Comparison of ENCODE assay signal across 2 cellular contexts in genomic region chr12:96986883-96987523, GRCh38.
TF ChIP-seq lines count a peak whose summit lies in the region.

No MANE protein-coding gene starts in this region.

TF ChIP-seq in GM12878, 131 proteins besides CTCF, POLR2A, EP300 and RAD21 (continued from another document and continues in another):
- TF ChIP-seq BCL3 (IDR thresholded peaks at IDR 0.05; ENCODE audit: borderline replicate concordance, insufficient read depth, low read depth, low read length, poor library complexity, severe bottlenecking), result no peak
- TF ChIP-seq EGR1 (IDR thresholded peaks at IDR 0.05; ENCODE audit: borderline replicate concordance in 1 of 2, low read depth in 2 of 2, low read length in 2 of 2), result no peak
- peak; percentile 52; the same call in 1 of the 2 replicates for TF ChIP-seq SMC3 (IDR thresholded peaks at IDR 0.05; ENCODE audit: borderline replicate concordance, low read length)
- TF ChIP-seq ZNF592 (IDR thresholded peaks at IDR 0.05), result no peak
- no peak for TF ChIP-seq ZNF217 (IDR thresholded peaks at IDR 0.05)
- TF ChIP-seq SMARCA5 (IDR thresholded peaks at IDR 0.05), result no peak
- no peak for TF ChIP-seq STAT3 (IDR thresholded peaks at IDR 0.05; ENCODE audit: low read depth, low read length)
- no peak for TF ChIP-seq ELK1 (IDR thresholded peaks at IDR 0.05; ENCODE audit: low read depth, low read length)
- TF ChIP-seq TARDBP (IDR thresholded peaks at IDR 0.05; ENCODE audit: borderline replicate concordance), result no peak
- TF ChIP-seq CHD2 (IDR thresholded peaks at IDR 0.05; ENCODE audit: borderline replicate concordance, low read depth, low read length), result no peak
- no peak for TF ChIP-seq CUX1 (IDR thresholded peaks at IDR 0.05; ENCODE audit: insufficient replicate concordance, low read depth, low read length)
- TF ChIP-seq POLR2AphosphoS2 (IDR thresholded peaks at IDR 0.05; ENCODE audit: low read depth, low read length), result no peak
- TF ChIP-seq NR2F1 (conservative IDR thresholded peaks at IDR 0.05), result no peak

TF ChIP-seq in liver, 16 proteins besides CTCF, POLR2A, EP300 and RAD21 (continued from another document):
- no peak for TF ChIP-seq REST (IDR thresholded peaks at IDR 0.05)
- no peak for TF ChIP-seq ATF3 (IDR thresholded peaks at IDR 0.05)
- no peak for TF ChIP-seq FOXA2 (IDR thresholded peaks at IDR 0.05)
- no peak for TF ChIP-seq HNF4G (IDR thresholded peaks at IDR 0.05)
- no peak for TF ChIP-seq MAX (IDR thresholded peaks at IDR 0.05)
- no peak for TF ChIP-seq FOXA1 (IDR thresholded peaks at IDR 0.05)
- TF ChIP-seq YY1 (IDR thresholded peaks at IDR 0.05), result no peak
- no peak for TF ChIP-seq RXRA (IDR thresholded peaks at IDR 0.05)
- no peak for TF ChIP-seq HNF4A (conservative IDR thresholded peaks at IDR 0.05)
